In genomic region chr15:98647774-98648653, GRCh38 we compare ENCODE assay signal across 8 cellular contexts. TPM values are rescaled to one million over a fixed set of nuclear protein-coding genes. Genes with fewer than 3 reads are reported as not detected.
DNase-seq lines count a peak whose midpoint lies in the region; ATAC-seq and TF ChIP-seq lines count a peak whose summit lies in the region.

Gene IGF1R, plus strand, starts transcription at chr15:98648539. Its CDS starts 1,043 bp downstream, at chr15:98649582.

- DNase-seq in AG04450 (ENCODE audit: low read depth, low spot score): peak; percentile 54
- peak; percentile 41 to 88 for DNase-seq in NCI-H446 (lab: John Stamatoyannopoulos, UW)
- peak; percentile 83 to 84 for DNase-seq in activated CD4-positive, alpha-beta T cell treated with anti-CD3 and anti-CD28 coated beads for 4 hours
- peak; percentile 86 for DNase-seq in coronary artery (ENCODE audit: low spot score)
- peak; percentile 96 for DNase-seq in left kidney (ENCODE audit: low read depth, low spot score)
- peak; percentile 81 to 86 for DNase-seq in stimulated activated CD4-positive, alpha-beta T cell treated with anti-CD3 and anti-CD28 coated beads, Interleukin-1b, Interleukin-23, amount 100 ng/mL, for 4 hours (ENCODE audit: low read depth in 2 of 2)

- H3K4me3 ChIP-seq in AG04450 (ENCODE audit: low read depth, low read length) (peak within 1 kb of the TSS; percentile 88), coronary artery (peak within 1 kb of the TSS; percentile 91)

- TF ChIP-seq CTCF in AG04450 (IDR thresholded peaks at IDR 0.05; ENCODE audit: low read depth, low read length): no peak
- peak; percentile 13 for TF ChIP-seq CTCF in coronary artery (IDR thresholded peaks at IDR 0.05)

- H3K27me3 ChIP-seq in AG04450 (ENCODE audit: control insufficient read depth, insufficient read depth, low read length): peaks cover 17% of the 10 kb centered on the region

- CTCF ChIA-PET in AG04450 (lab: Charles Lee): interaction anchor here (0.6 to 4.7 kb wide), 12 partner anchors 9 to 428 kb away, joined by 3 to 94 read pairs (median 3); no protein-coding TSS in a partner anchor

- ATAC-seq in GM18907 (IDR thresholded peaks at IDR 0.05; ENCODE audit: unreplicated experiment) (peak; percentile 65), HG03159 (IDR thresholded peaks at IDR 0.05; ENCODE audit: unreplicated experiment) (peak; percentile 66)

- H3K9me3 ChIP-seq in AG04450 (ENCODE audit: control insufficient read depth, insufficient read depth, low read length): no peaks in the 10 kb centered on the region; the same call in 1 of the 2 replicates

- H3K27ac ChIP-seq in AG04450 (ENCODE audit: low read depth, low read length) (peak within 1 kb of the TSS; percentile 80), coronary artery (peak within 1 kb of the TSS; percentile 96 to 98)

- POLR2A ChIA-PET in AG04450 (lab: Yijun Ruan, JAX): interaction anchor here (0.7 to 1.2 kb wide), 2 partner anchors 208 to 246 kb away, joined by 3 to 5 read pairs; no protein-coding TSS in a partner anchor

RNA-seq across cellular contexts. Expression of gene IGF1R, which starts in this region (rescaled TPM):
- 21.6 and 35.4 TPM in 2 replicates for polyA plus RNA-seq in AG04450 (2011; rRNA removed)
- 114 and 148 TPM in 2 replicates for polyA minus RNA-seq in AG04450 (2011; rRNA and poly(A)+ RNA removed)

Comparison
In these comparisons a context has a peak if more than half of its experiments do, and no peak if none do; other contexts are left out.
1. Peak in every context shown above with its lines: DNase-seq, ATAC-seq, H3K4me3 ChIP-seq and H3K27ac ChIP-seq.